15 cellular contexts compared by ENCODE assay signal in the genomic region with DNA sequence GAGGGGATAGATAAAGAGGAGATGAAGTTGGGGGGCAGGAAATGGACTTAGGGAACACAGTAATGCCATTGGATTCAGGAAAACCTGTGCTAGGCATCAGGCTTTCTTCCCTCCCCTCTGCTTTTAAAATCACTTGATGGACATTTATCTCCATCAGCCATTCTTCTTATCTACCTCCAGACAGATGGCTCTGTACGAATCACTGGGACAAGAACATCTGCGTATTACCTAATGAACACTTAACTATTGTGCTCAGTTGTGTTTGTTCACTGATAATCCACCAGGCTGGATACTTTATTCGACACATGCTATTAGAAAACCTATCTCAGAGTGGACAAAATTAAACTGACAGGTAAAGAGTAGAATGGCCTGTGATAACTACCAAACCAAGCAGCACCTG.
"Had no signal": no experiment of that assay in that cellular context is flagged by ENCODE, and none has a peak within 500 bp of the region (broad histone marks: within the 10 kb centered on the region; RNA-seq: fewer than 3 reads in every experiment).

No MANE protein-coding gene starts in this region.

- H3K9me3 Mint-ChIP-seq: activated CD4-positive, alpha-beta memory T cell treated with anti-CD3 and anti-CD28 coated beads, Interleukin-2, amount 10 ng/mL, durations not matched to agents 7 days and 5 days; activated T-cell treated with anti-CD3 and anti-CD28 coated beads, Interleukin-2, amount 50 U/mL, for 24 hours; type B pancreatic cell; WTC11 had no signal

- H3K36me3 ChIP-seq: ovary had no signal

- H3K4me1 Mint-ChIP-seq: activated CD4-positive, alpha-beta memory T cell treated with anti-CD3 and anti-CD28 coated beads, Interleukin-2, amount 10 ng/mL, durations not matched to agents 7 days and 5 days; WTC11 had no signal

- H3K4me3 ChIP-seq: esophagus muscularis mucosa, hepatocyte, left lung, ovary had no signal

- H2AFZ ChIP-seq: hepatocyte had no signal

- H3K27ac Mint-ChIP-seq: activated CD4-positive, alpha-beta memory T cell treated with anti-CD3 and anti-CD28 coated beads, Interleukin-2, amount 10 ng/mL, durations not matched to agents 7 days and 5 days; activated T-cell treated with anti-CD3 and anti-CD28 coated beads, Interleukin-2, amount 50 U/mL, for 24 hours; type B pancreatic cell; WTC11 had no signal

- H3K4me2 ChIP-seq: hepatocyte had no signal

- H3K27ac ChIP-seq: esophagus muscularis mucosa, hepatocyte, left lung, ovary had no signal

- ATAC-seq: left lung, WTC11 had no signal

- H3K27me3 ChIP-seq: esophagus muscularis mucosa, hepatocyte, left lung, ovary had no signal

- DNase-seq: activated CD4-positive, alpha-beta memory T cell treated with anti-CD3 and anti-CD28 coated beads, Interleukin-2, amount 10 ng/mL, durations not matched to agents 7 days and 5 days; activated CD4-positive, alpha-beta T cell treated with anti-CD3 and anti-CD28 coated beads for 4 hours; activated naive CD4-positive, alpha-beta T cell treated with anti-CD3 and anti-CD28 coated beads, Interleukin-2, amount 50 U/mL, for 16 hours; activated T-cell treated with anti-CD3 and anti-CD28 coated beads, Interleukin-2, amount 50 U/mL, for 24 hours; islet precursor cell; left lung; mammary epithelial cell; ovary; stimulated activated CD4-positive, alpha-beta T cell treated with anti-CD3 and anti-CD28 coated beads, Interleukin-4, amount 100 ng/mL, for 1 hour; stimulated activated naive CD4-positive, alpha-beta T cell; T-helper 2 cell had no signal

- H3K79me2 ChIP-seq: hepatocyte had no signal

- H3K4me1 ChIP-seq: esophagus muscularis mucosa, left lung had no signal

- H3K4me3 Mint-ChIP-seq: activated CD4-positive, alpha-beta memory T cell treated with anti-CD3 and anti-CD28 coated beads, Interleukin-2, amount 10 ng/mL, durations not matched to agents 7 days and 5 days; activated T-cell treated with anti-CD3 and anti-CD28 coated beads, Interleukin-2, amount 50 U/mL, for 24 hours; type B pancreatic cell; WTC11 had no signal

- H3K9me3 ChIP-seq: esophagus muscularis mucosa, left lung, ovary had no signal
